8 cellular contexts compared by ENCODE assay signal in genomic region chr19:11422163-11423068, GRCh38. TPM values are rescaled to one million over a fixed set of nuclear protein-coding genes. Genes with fewer than 3 reads are reported as not detected.
A peak's percentile ranks its signal among the peaks of the same experiment; 100 is the strongest.
DNase-seq lines count a peak whose midpoint lies in the region; ATAC-seq and TF ChIP-seq lines count a peak whose summit lies in the region.

No MANE protein-coding gene starts in this region.

- peak overlapping the region; percentile 60 for H3K27ac Mint-ChIP-seq in activated CD4-positive, alpha-beta T cell treated with anti-CD3 and anti-CD28 coated beads, Interleukin-2, amount 10 ng/mL, durations not matched to agents 24 days and 14 days
- H3K27ac Mint-ChIP-seq in memory B cell: peak overlapping the region; percentile 73

- no peaks in the 10 kb centered on the region for H3K36me3 Mint-ChIP-seq in activated CD4-positive, alpha-beta T cell treated with anti-CD3 and anti-CD28 coated beads, Interleukin-2, amount 10 ng/mL, durations not matched to agents 24 days and 14 days (ENCODE audit: low read depth)
- H3K36me3 Mint-ChIP-seq in memory B cell: no peaks in the 10 kb centered on the region

- no peak for TF ChIP-seq CTCF in dorsolateral prefrontal cortex (IDR thresholded peaks at IDR 0.05 in 54 of 56, conservative IDR thresholded peaks at IDR 0.05 in 2 of 56; ENCODE audit: low read depth in 1 of 56, partially characterized antibody in 56 of 56)

- peaks cover 61% of the 10 kb centered on the region for H3K27me3 Mint-ChIP-seq in activated CD4-positive, alpha-beta T cell treated with anti-CD3 and anti-CD28 coated beads, Interleukin-2, amount 10 ng/mL, durations not matched to agents 24 days and 14 days
- H3K27me3 Mint-ChIP-seq in memory B cell: peaks cover 24% of the 10 kb centered on the region

- ATAC-seq in GM18861 (IDR thresholded peaks at IDR 0.05; ENCODE audit: unreplicated experiment) (peak; percentile 75), memory B cell (ENCODE audit: low read depth) (peak; percentile 89), GM19328 (IDR thresholded peaks at IDR 0.05; ENCODE audit: unreplicated experiment) (no peak)

- intact Hi-C loops in activated CD4-positive, alpha-beta T cell treated with anti-CD3 and anti-CD28 coated beads, Interleukin-2, amount 10 ng/mL, durations not matched to agents 24 days and 14 days (cut with micrococcal nuclease): loop anchor here (5.0 kb wide), 1 partner anchor 60 kb away; the partner anchor contains the start of gene ELAVL3
- intact Hi-C loops in dorsolateral prefrontal cortex (cut with DNase I): no loop called here

- H3K4me3 ChIP-seq in dorsolateral prefrontal cortex: peak overlapping the region in 49 of 59 donors; percentile 2 to 64 (median 39)

- no peaks in the 10 kb centered on the region for H3K9me3 Mint-ChIP-seq in activated CD4-positive, alpha-beta T cell treated with anti-CD3 and anti-CD28 coated beads, Interleukin-2, amount 10 ng/mL, durations not matched to agents 24 days and 14 days
- peaks cover 2% of the 10 kb centered on the region for H3K9me3 Mint-ChIP-seq in memory B cell

- H3K4me1 Mint-ChIP-seq in activated CD4-positive, alpha-beta T cell treated with anti-CD3 and anti-CD28 coated beads, Interleukin-2, amount 10 ng/mL, durations not matched to agents 24 days and 14 days: peaks cover 33% of the 10 kb centered on the region
- H3K4me1 Mint-ChIP-seq in memory B cell: peaks cover 42% of the 10 kb centered on the region

- H3K27ac ChIP-seq in dorsolateral prefrontal cortex: peak overlapping the region in 1 of 59 donors; percentile 51

- H3K4me3 Mint-ChIP-seq in activated CD4-positive, alpha-beta T cell treated with anti-CD3 and anti-CD28 coated beads, Interleukin-2, amount 10 ng/mL, durations not matched to agents 24 days and 14 days: peak overlapping the region; percentile 82
- peak overlapping the region; percentile 86 for H3K4me3 Mint-ChIP-seq in memory B cell

- peak; percentile 74 for DNase-seq in HK-2 (ENCODE audit: unreplicated experiment)
- DNase-seq in activated CD4-positive, alpha-beta T cell treated with anti-CD3 and anti-CD28 coated beads, Interleukin-2, amount 10 ng/mL, durations not matched to agents 24 days and 14 days: peak; percentile 92
- peak in 6 of 10 donors; percentile 43 to 53 (median 50) for DNase-seq in dorsolateral prefrontal cortex
- peak; percentile 83 to 87 for DNase-seq in memory B cell (ENCODE audit: low spot score in 2 of 2)
- peak; percentile 27 to 38 for DNase-seq in stimulated activated CD8-positive, alpha-beta memory T cell treated with anti-CD3 and anti-CD28 coated beads, Interleukin-15, amount 100 ng/mL, for 4 hours (ENCODE audit: low read depth in 2 of 2)
- no peak for DNase-seq in putamen (ENCODE audit: low spot score)

- peaks cover 0 to 67% (median 54%) of the 10 kb centered on the region in 45 donors for H3K27me3 ChIP-seq in dorsolateral prefrontal cortex

RNA-seq across cellular contexts. Expression of gene RGL3, which starts 3.3 kb away (rescaled TPM):
- total RNA-seq in activated CD4-positive, alpha-beta T cell treated with anti-CD3 and anti-CD28 coated beads, Interleukin-2, amount 10 ng/mL, durations not matched to agents 24 days and 14 days: not detected in 2 replicates
- total RNA-seq in dorsolateral prefrontal cortex: 10 to 100 TPM in 111 of 120 experiments, 1 to 10 TPM in 9; 7.4 to 50.1 (median 15.3) TPM

RNA-seq across cellular contexts. Expression of gene ODAD3, which starts 12.5 kb away (rescaled TPM):
- 0.12 and 0.24 TPM in 2 replicates for total RNA-seq in activated CD4-positive, alpha-beta T cell treated with anti-CD3 and anti-CD28 coated beads, Interleukin-2, amount 10 ng/mL, durations not matched to agents 24 days and 14 days
- total RNA-seq in dorsolateral prefrontal cortex: 10 to 100 TPM in 3 of 120 experiments, 1 to 10 TPM in 117; 1.5 to 15.0 (median 4.5) TPM

RNA-seq across cellular contexts. Expression of gene PRKCSH, which starts 13.0 kb away (rescaled TPM):
- 288 TPM in 2 replicates for total RNA-seq in activated CD4-positive, alpha-beta T cell treated with anti-CD3 and anti-CD28 coated beads, Interleukin-2, amount 10 ng/mL, durations not matched to agents 24 days and 14 days
- 100 to 1,000 TPM; 166 to 389 (median 218) TPM for total RNA-seq in dorsolateral prefrontal cortex

RNA-seq across cellular contexts. Expression of gene EPOR, which starts 38.3 kb away (rescaled TPM):
- 7.2 and 7.7 TPM in 2 replicates for total RNA-seq in activated CD4-positive, alpha-beta T cell treated with anti-CD3 and anti-CD28 coated beads, Interleukin-2, amount 10 ng/mL, durations not matched to agents 24 days and 14 days
- 10 to 100 TPM in 61 of 120 experiments, 1 to 10 TPM in 59; 5.5 to 25.9 (median 10.1) TPM for total RNA-seq in dorsolateral prefrontal cortex

RNA-seq across cellular contexts. Expression of gene SWSAP1, which starts 48.0 kb away (rescaled TPM):
- total RNA-seq in activated CD4-positive, alpha-beta T cell treated with anti-CD3 and anti-CD28 coated beads, Interleukin-2, amount 10 ng/mL, durations not matched to agents 24 days and 14 days: 2.3 and 2.6 TPM in 2 replicates
- total RNA-seq in dorsolateral prefrontal cortex: 1 to 10 TPM in 67 of 120 experiments, under 1 TPM in 52, not detected in 1; 0.29 to 2.7 (median 1.1) TPM
